In the genomic region with DNA sequence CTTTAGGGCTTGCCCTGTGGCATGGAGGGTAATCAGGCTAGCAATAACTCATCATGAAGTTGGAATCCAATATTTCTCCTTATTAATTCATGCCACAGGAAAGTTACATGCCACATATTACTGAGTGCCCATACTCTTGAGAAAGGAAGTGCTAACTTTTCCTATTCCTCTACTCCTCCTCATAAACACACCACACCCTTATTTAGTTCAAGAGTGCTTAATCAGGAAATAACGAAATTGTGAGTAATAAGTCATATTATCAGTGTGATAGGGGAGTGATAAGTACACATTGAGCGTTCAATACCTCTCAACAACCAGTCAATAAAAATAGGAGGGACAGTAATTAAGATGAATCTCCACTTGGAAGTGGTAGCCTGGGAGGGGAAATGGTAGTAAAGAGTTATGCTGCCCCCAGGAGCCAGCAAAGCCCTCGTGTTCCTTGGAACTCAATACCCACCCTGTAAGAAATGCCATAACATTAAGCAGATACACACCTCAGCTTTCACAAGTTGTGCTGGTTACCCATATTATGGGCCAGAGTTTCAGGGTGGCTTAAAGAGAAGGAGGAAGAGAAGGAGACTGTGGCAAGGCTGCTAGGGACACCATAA, we compare ENCODE assay signal across 1 cellular context.
TF ChIP-seq lines count a peak whose summit lies in the region.

No MANE protein-coding gene starts in this region.

TF ChIP-seq in H1, 55 proteins besides CTCF, POLR2A, EP300 and RAD21 (continued from another document):
- TF ChIP-seq EGR1 (IDR thresholded peaks at IDR 0.05; ENCODE audit: borderline replicate concordance, low read depth, low read length), result no peak
- TF ChIP-seq SP2 (IDR thresholded peaks at IDR 0.05; ENCODE audit: low read length), result no peak
- TF ChIP-seq RXRA (IDR thresholded peaks at IDR 0.05; ENCODE audit: insufficient read depth, low read depth, low read length), result no peak
- no peak for TF ChIP-seq GABPA (IDR thresholded peaks at IDR 0.05; ENCODE audit: borderline replicate concordance, insufficient read depth, low read length)
- TF ChIP-seq KDM4A (IDR thresholded peaks at IDR 0.05; ENCODE audit: low read depth, low read length, severe bottlenecking), result no peak
